Comparison of ENCODE assay signal across 17 cellular contexts in genomic region chr3:41274944-41275668, GRCh38.
DNase-seq lines count a peak whose midpoint lies in the region; ATAC-seq and TF ChIP-seq lines count a peak whose summit lies in the region.
"Had no signal": no experiment of that assay in that cellular context is flagged by ENCODE, and none has a peak within 500 bp of the region (broad histone marks: within the 10 kb centered on the region; RNA-seq: fewer than 3 reads in every experiment).

No MANE protein-coding gene starts in this region.

- TF ChIP-seq CTCF in Caco-2 (IDR thresholded peaks at IDR 0.05; ENCODE audit: insufficient read depth in 1 of 2, low read depth in 1 of 2, low read length in 1 of 2, severe bottlenecking in 1 of 2, unreplicated experiment in 1 of 2) (no peak), colonic mucosa (IDR thresholded peaks at IDR 0.05) (no peak)

- no peak overlapping the region for H2BK120ac ChIP-seq in mesenchymal stem cell (ENCODE audit: low read depth, low read length)

- no peak overlapping the region for H2BK5ac ChIP-seq in mesenchymal stem cell (ENCODE audit: low read depth, low read length, poor library complexity, severe bottlenecking)

- H3K27me3 Mint-ChIP-seq in Caco-2 (ENCODE audit: insufficient read depth, unreplicated experiment): no peaks in the 10 kb centered on the region

- no peaks in the 10 kb centered on the region for H3K79me1 ChIP-seq in mesenchymal stem cell (replicated peaks; ENCODE audit: low read length, poor library complexity, severe bottlenecking)

- BruUV-seq in Caco-2 (replicated peaks; lab: Mats Ljungman, UMichigan): no TSS peak

- H3K9me3 ChIP-seq in Caco-2 (peaks cover 24% of the 10 kb centered on the region), colonic mucosa (no peaks in the 10 kb centered on the region), mesenchymal stem cell (ENCODE audit: control insufficient read depth, low read length) (no peaks in the 10 kb centered on the region)

- DNase-seq in Caco-2 (peak; percentile 84 to 91), M059J (ENCODE audit: low read depth) (peak; percentile 50), colonic mucosa (peak; percentile 22), mesenchymal stem cell (peak; percentile 57), HPDE6-E6E7 (ENCODE audit: extremely low spot score) (no peak), Ammon's horn (ENCODE audit: low spot score) (no peak)
- DNase-seq: GF-D8; NCI-H1092; NCI-H524 treated with DMSO at 0.1 percent for 48 hours; posterior cingulate gyrus; SIG-M5; stimulated activated CD4-positive, alpha-beta T cell treated with anti-CD3 and anti-CD28 coated beads, Interleukin-2, amount 100 ng/mL, for 48 hours; stimulated activated naive CD4-positive, alpha-beta T cell treated with Interleukin-2 at 50 U/mL for 16 hours; WERI-Rb-1 had no signal

- H3K27ac Mint-ChIP-seq in Caco-2 (ENCODE audit: unreplicated experiment): peak overlapping the region; percentile 91

- H3K36me3 Mint-ChIP-seq in Caco-2 (ENCODE audit: insufficient read depth, unreplicated experiment): peaks cover 17% of the 10 kb centered on the region

- H4K8ac ChIP-seq in mesenchymal stem cell (ENCODE audit: low read length): no peak overlapping the region

- peaks cover 41% of the 10 kb centered on the region for H3K4me1 Mint-ChIP-seq in Caco-2 (ENCODE audit: low read depth, unreplicated experiment)

- H3K27ac ChIP-seq in colonic mucosa (no peak overlapping the region), mesenchymal stem cell (ENCODE audit: low read length, poor library complexity, severe bottlenecking) (no peak overlapping the region)
- H3K27ac ChIP-seq: C4-2B, WERI-Rb-1 had no signal

- CTCF ChIA-PET in Caco-2 (lab: Charles Lee): no interaction called here

- no peak overlapping the region for H3K4me2 ChIP-seq in mesenchymal stem cell (ENCODE audit: low read length, poor library complexity, severe bottlenecking)

- H3K4me3 ChIP-seq in Caco-2 (ENCODE audit: low read depth, low read length) (no peak overlapping the region), colonic mucosa (no peak overlapping the region), mesenchymal stem cell (ENCODE audit: insufficient read depth in 1 of 2, low read depth in 1 of 2, low read length in 2 of 2) (no peak overlapping the region)

- H3K18ac ChIP-seq in mesenchymal stem cell (ENCODE audit: low read depth in 1 of 2, low read length in 2 of 2): no peak overlapping the region

- intact Hi-C loops in Caco-2 (cut with micrococcal nuclease; ENCODE audit: unreplicated experiment) (loop anchor here (1.0 to 5.0 kb wide), 4 partner anchors 30 to 71 kb away; no protein-coding TSS in a partner anchor), colonic mucosa (cut with DNase I) (no loop called here)

- no peak overlapping the region for H2BK15ac ChIP-seq in mesenchymal stem cell (ENCODE audit: low read depth, poor library complexity, severe bottlenecking)

- H3K27me3 ChIP-seq in Caco-2 (replicated peaks; ENCODE audit: control insufficient read depth, insufficient read depth, low read length) (no peaks in the 10 kb centered on the region), colonic mucosa (no peaks in the 10 kb centered on the region), mesenchymal stem cell (ENCODE audit: control insufficient read depth in 1 of 2, insufficient read depth in 1 of 2, low read length in 2 of 2) (no peaks in the 10 kb centered on the region)

- H3K4me1 ChIP-seq in Caco-2: peaks cover 42% of the 10 kb centered on the region
- no peaks in the 10 kb centered on the region for H3K4me1 ChIP-seq in colonic mucosa
- peaks cover 8% of the 10 kb centered on the region for H3K4me1 ChIP-seq in mesenchymal stem cell (ENCODE audit: control insufficient read depth, insufficient read depth, low read depth, low read length)

- POLR2A ChIA-PET in Caco-2 (lab: Charles Lee): interaction anchor here (0.8 kb wide), 1 partner anchor 76 kb away, joined by 3 read pairs; no protein-coding TSS in a partner anchor

- no peak overlapping the region for H4K91ac ChIP-seq in mesenchymal stem cell (ENCODE audit: low read length)

- H2AFZ ChIP-seq in mesenchymal stem cell (ENCODE audit: low read depth, low read length): no peak overlapping the region

- peaks cover 38% of the 10 kb centered on the region for H3K9me3 Mint-ChIP-seq in Caco-2 (ENCODE audit: unreplicated experiment)

- H3K36me3 ChIP-seq in Caco-2 (ENCODE audit: control insufficient read depth, insufficient read depth, low read length) (no peaks in the 10 kb centered on the region; the same call in 1 of the 2 replicates), colonic mucosa (no peaks in the 10 kb centered on the region), mesenchymal stem cell (ENCODE audit: control insufficient read depth in 1 of 2, insufficient read depth in 2 of 2, low read depth in 1 of 2, low read length in 2 of 2) (no peaks in the 10 kb centered on the region)
- H3K36me3 ChIP-seq: WERI-Rb-1 had no signal

- no peak for ATAC-seq in HG03039 (IDR thresholded peaks at IDR 0.05; ENCODE audit: unreplicated experiment)
- ATAC-seq in HG03439 (IDR thresholded peaks at IDR 0.05; ENCODE audit: unreplicated experiment): no peak

- H3K9ac ChIP-seq in colonic mucosa (ENCODE audit: low read depth in 2 of 2, low read length in 2 of 2) (no peak overlapping the region), mesenchymal stem cell (ENCODE audit: low read length) (no peak overlapping the region)

- no peak overlapping the region for H3K23ac ChIP-seq in mesenchymal stem cell (ENCODE audit: low read length in 2 of 2)

- H3K14ac ChIP-seq in mesenchymal stem cell (ENCODE audit: low read length in 2 of 2): no peak overlapping the region

- H2BK12ac ChIP-seq in mesenchymal stem cell (ENCODE audit: low read length in 2 of 2): no peak overlapping the region

- H3K4me3 Mint-ChIP-seq in Caco-2 (ENCODE audit: unreplicated experiment): peak overlapping the region; percentile 54

- H3K4ac ChIP-seq in mesenchymal stem cell (ENCODE audit: low read depth in 1 of 2, low read length in 2 of 2): no peak overlapping the region

- H2AK5ac ChIP-seq in mesenchymal stem cell (ENCODE audit: low read length, severe bottlenecking): no peak overlapping the region

Comparison
In these comparisons a context has a peak if more than half of its experiments do, and no peak if none do; other contexts are left out.
1. DNase-seq: peak in Caco-2 (2 of 2), M059J (single experiment), colonic mucosa (single experiment) and mesenchymal stem cell (single experiment); none in HPDE6-E6E7 (single experiment) and Ammon's horn (single experiment).